ENCODE assay signal across 17 cellular contexts in the genomic region with DNA sequence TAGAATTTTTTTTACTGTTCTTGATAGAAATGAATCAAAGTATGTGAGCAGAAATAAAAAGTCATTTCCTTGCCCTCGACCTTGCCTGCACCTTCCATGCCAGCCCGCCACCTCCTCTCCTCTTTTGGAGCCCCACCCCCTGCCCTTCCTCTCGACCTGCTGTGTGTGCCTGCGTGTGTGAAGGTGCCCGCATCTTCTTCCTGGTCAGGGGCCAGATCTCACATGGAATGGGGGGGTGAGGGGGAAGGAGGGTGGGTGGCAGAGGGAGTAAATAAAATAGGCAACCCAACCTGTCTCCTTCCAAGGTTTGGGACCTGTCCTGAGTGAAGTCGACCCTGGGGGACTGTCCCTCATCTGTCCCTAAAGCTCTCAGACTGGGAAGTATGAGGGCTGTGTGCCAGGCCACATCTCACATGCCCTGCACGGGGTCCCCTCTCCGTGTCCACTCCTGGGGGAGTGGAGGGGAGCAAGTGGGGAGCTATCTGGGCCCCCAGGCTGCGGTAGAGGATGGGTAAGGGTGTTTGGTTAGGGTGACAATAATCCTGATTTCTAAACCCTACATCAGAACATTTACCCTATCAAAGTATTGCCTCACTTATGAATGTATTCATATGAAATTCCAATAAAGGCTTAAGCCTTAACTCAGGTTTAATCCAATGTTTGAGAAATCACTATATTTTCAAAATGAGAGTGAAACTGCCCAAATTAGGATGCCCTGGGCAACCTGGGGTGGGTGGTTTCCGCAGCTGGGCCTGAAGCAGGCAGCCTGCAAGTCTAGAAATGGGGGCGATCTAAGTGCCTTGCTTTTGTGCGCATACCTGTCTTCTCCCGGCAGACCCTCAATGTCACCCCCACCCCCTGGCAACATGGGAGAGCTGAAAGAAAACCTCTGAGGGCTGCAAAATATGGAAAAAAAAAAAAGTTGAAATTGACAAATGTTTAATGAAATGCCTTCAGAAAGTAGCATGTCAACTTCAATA. TPM values are rescaled to one million over a fixed set of nuclear protein-coding genes. Genes with fewer than 3 reads are reported as not detected.
A peak's percentile ranks its signal among the peaks of the same experiment; 100 is the strongest.
DNase-seq lines count a peak whose midpoint lies in the region; ATAC-seq and TF ChIP-seq lines count a peak whose summit lies in the region.
"Had no signal": no experiment of that assay in that cellular context is flagged by ENCODE, and none has a peak within 500 bp of the region (broad histone marks: within the 10 kb centered on the region; RNA-seq: fewer than 3 reads in every experiment).

No MANE protein-coding gene starts in this region.

- no peak for TF ChIP-seq CTCF in WTC11 (IDR thresholded peaks at IDR 0.05)
- TF ChIP-seq CTCF in brain microvascular endothelial cell (IDR thresholded peaks at IDR 0.05; ENCODE audit: low read depth, low read length, missing control alignments): no peak

- DNase-seq in activated naive CD4-positive, alpha-beta T cell treated with anti-CD3 and anti-CD28 coated beads for 36 hours: peak; percentile 46
- DNase-seq in activated naive CD4-positive, alpha-beta T cell (lab: John Stamatoyannopoulos, UW): no peak
- DNase-seq in WTC11 (ENCODE audit: low spot score): no peak
- peak; percentile 40 for DNase-seq in left lobe of liver (ENCODE audit: low spot score)
- peak; percentile 38 for DNase-seq in ureter (ENCODE audit: low spot score)
- DNase-seq in DMS153 (lab: John Stamatoyannopoulos, UW): no peak
- DNase-seq in stimulated activated CD4-positive, alpha-beta T cell treated with anti-CD3 and anti-CD28 coated beads, Interleukin-15, amount 100 ng/mL, for 24 hours: no peak
- no peak for DNase-seq in brain microvascular endothelial cell
- DNase-seq: aorta, COR-L47, NCI-H187, NCI-H524 had no signal

- CTCF ChIA-PET in activated naive CD4-positive, alpha-beta T cell treated with anti-CD3 and anti-CD28 coated beads for 36 hours (lab: Charles Lee): interaction anchor here (1.8 to 13.1 kb wide), 6 partner anchors 8 to 348 kb away, joined by 6 to 283 read pairs (median 8); a partner anchor contains a TSS
- CTCF ChIA-PET in WTC11 (lab: Charles Lee): interaction anchor here (1.2 to 1.7 kb wide), 3 partner anchors 18 to 137 kb away, joined by 4 to 7 read pairs (median 6); no protein-coding TSS in a partner anchor

- H3K36me3 ChIP-seq in brain microvascular endothelial cell (replicated peaks): peaks cover 19% of the 10 kb centered on the region

- H3K27ac Mint-ChIP-seq in activated naive CD4-positive, alpha-beta T cell treated with anti-CD3 and anti-CD28 coated beads for 36 hours: no peak overlapping the region
- peak overlapping the region; percentile 84; the same call in 1 of the 2 replicates for H3K27ac Mint-ChIP-seq in WTC11
- H3K27ac Mint-ChIP-seq: dendritic cell treated with granulocyte-macrophage colony-stimulating factor and Interleukin-4, amounts not matched to agents 40 ng/mL and 50 ng/mL, for 4 days had no signal

- H3K27ac ChIP-seq in brain microvascular endothelial cell: no peak overlapping the region

- no peaks in the 10 kb centered on the region for H3K9me3 Mint-ChIP-seq in activated naive CD4-positive, alpha-beta T cell treated with anti-CD3 and anti-CD28 coated beads for 36 hours
- H3K9me3 Mint-ChIP-seq in WTC11: no peaks in the 10 kb centered on the region
- H3K9me3 Mint-ChIP-seq: dendritic cell treated with granulocyte-macrophage colony-stimulating factor and Interleukin-4, amounts not matched to agents 40 ng/mL and 50 ng/mL, for 4 days had no signal

- H3K4me1 Mint-ChIP-seq in activated naive CD4-positive, alpha-beta T cell treated with anti-CD3 and anti-CD28 coated beads for 36 hours (ENCODE audit: low read depth): peaks cover 16% of the 10 kb centered on the region
- peaks cover 27% of the 10 kb centered on the region for H3K4me1 Mint-ChIP-seq in WTC11

- intact Hi-C loops in activated naive CD4-positive, alpha-beta T cell treated with anti-CD3 and anti-CD28 coated beads for 36 hours (cut with micrococcal nuclease): no loop called here

- no peak overlapping the region for H3K4me3 Mint-ChIP-seq in activated naive CD4-positive, alpha-beta T cell treated with anti-CD3 and anti-CD28 coated beads for 36 hours
- no peak overlapping the region for H3K4me3 Mint-ChIP-seq in WTC11
- H3K4me3 Mint-ChIP-seq: dendritic cell treated with granulocyte-macrophage colony-stimulating factor and Interleukin-4, amounts not matched to agents 40 ng/mL and 50 ng/mL, for 4 days had no signal

- no peaks in the 10 kb centered on the region for H3K27me3 ChIP-seq in brain microvascular endothelial cell (replicated peaks)
- H3K27me3 ChIP-seq: Peyer's patch had no signal

- in situ Hi-C loops in brain microvascular endothelial cell (cut with HindIII; ENCODE audit: low pct_ligation_motif_present, low sequenced_read_pairs): no loop called here

- H3K4me3 ChIP-seq in brain microvascular endothelial cell (ENCODE audit: low read depth, low read length): no peak overlapping the region
- H3K4me3 ChIP-seq: Peyer's patch had no signal

- no peaks in the 10 kb centered on the region for H3K27me3 Mint-ChIP-seq in activated naive CD4-positive, alpha-beta T cell treated with anti-CD3 and anti-CD28 coated beads for 36 hours (ENCODE audit: low read depth)
- no peaks in the 10 kb centered on the region for H3K27me3 Mint-ChIP-seq in WTC11 (ENCODE audit: low read depth)

- POLR2A ChIA-PET in WTC11 (lab: Charles Lee): no interaction called here

- peaks cover 4% of the 10 kb centered on the region for H3K36me3 Mint-ChIP-seq in activated naive CD4-positive, alpha-beta T cell treated with anti-CD3 and anti-CD28 coated beads for 36 hours (ENCODE audit: low read depth)
- H3K36me3 Mint-ChIP-seq in WTC11: peaks cover 11% of the 10 kb centered on the region

- ATAC-seq in WTC11 (no peak), left lobe of liver (no peak)

TF ChIP-seq in WTC11, 78 proteins besides CTCF, POLR2A, EP300 and RAD21 (continues in another document):
- no peak for TF ChIP-seq NR1H2 (CRISPR knock-in tag; IDR thresholded peaks at IDR 0.05)
- TF ChIP-seq, protein P1, sequence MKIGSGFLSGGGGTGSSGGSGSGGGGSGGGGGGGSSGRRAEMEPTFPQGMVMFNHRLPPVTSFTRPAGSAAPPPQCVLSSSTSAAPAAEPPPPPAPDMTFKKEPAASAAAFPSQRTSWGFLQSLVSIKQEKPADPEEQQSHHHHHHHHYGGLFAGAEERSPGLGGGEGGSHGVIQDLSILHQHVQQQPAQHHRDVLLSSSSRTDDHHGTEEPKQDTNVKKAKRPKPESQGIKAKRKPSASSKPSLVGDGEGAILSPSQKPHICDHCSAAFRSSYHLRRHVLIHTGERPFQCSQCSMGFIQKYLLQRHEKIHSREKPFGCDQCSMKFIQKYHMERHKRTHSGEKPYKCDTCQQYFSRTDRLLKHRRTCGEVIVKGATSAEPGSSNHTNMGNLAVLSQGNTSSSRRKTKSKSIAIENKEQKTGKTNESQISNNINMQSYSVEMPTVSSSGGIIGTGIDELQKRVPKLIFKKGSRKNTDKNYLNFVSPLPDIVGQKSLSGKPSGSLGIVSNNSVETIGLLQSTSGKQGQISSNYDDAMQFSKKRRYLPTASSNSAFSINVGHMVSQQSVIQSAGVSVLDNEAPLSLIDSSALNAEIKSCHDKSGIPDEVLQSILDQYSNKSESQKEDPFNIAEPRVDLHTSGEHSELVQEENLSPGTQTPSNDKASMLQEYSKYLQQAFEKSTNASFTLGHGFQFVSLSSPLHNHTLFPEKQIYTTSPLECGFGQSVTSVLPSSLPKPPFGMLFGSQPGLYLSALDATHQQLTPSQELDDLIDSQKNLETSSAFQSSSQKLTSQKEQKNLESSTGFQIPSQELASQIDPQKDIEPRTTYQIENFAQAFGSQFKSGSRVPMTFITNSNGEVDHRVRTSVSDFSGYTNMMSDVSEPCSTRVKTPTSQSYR (CRISPR knock-in tag; IDR thresholded peaks at IDR 0.05): no peak

RNA-seq across cellular contexts. Expression of a gene that starts 15.4 kb away (rescaled TPM):
- total RNA-seq in activated naive CD4-positive, alpha-beta T cell treated with anti-CD3 and anti-CD28 coated beads for 36 hours: 10 to 100 TPM; 41.3 to 56.9 TPM
- total RNA-seq in WTC11 (2021) (51.8 to 79.8 TPM (median 60.0 TPM) in 3 replicates), left lobe of liver (56.1 TPM), ureter (45.8 TPM)

RNA-seq across cellular contexts. Expression of a gene that starts 15.6 kb away (rescaled TPM):
- under 1 TPM; 0.22 to 0.50 TPM for total RNA-seq in activated naive CD4-positive, alpha-beta T cell treated with anti-CD3 and anti-CD28 coated beads for 36 hours
- total RNA-seq in WTC11 (2021) (0.14 TPM in 1 of 3 replicates, not detected in the others), left lobe of liver (0.25 TPM), ureter (not detected)
- total RNA-seq: aorta, G401, Peyer's patch, temporal lobe had no signal

RNA-seq across cellular contexts. Expression of a gene that starts 20.8 kb away (rescaled TPM):
- 1 to 10 TPM; 8.8 to 9.9 TPM for total RNA-seq in activated naive CD4-positive, alpha-beta T cell treated with anti-CD3 and anti-CD28 coated beads for 36 hours
- total RNA-seq in WTC11 (2021): 16.4 to 18.1 TPM (median 16.7 TPM) in 3 replicates
- 25.4 TPM for total RNA-seq in left lobe of liver
- 38.2 TPM for total RNA-seq in ureter

RNA-seq across cellular contexts. Expression of a gene that starts 32.8 kb away (rescaled TPM):
- 10 to 100 TPM; 14.2 to 14.3 TPM for total RNA-seq in activated naive CD4-positive, alpha-beta T cell treated with anti-CD3 and anti-CD28 coated beads for 36 hours
- total RNA-seq in WTC11 (2021) (12.9 to 15.4 TPM (median 15.3 TPM) in 3 replicates), left lobe of liver (15.1 TPM), ureter (104 TPM)

RNA-seq across cellular contexts. Expression of a gene that starts 52.6 kb away (rescaled TPM):
- total RNA-seq in activated naive CD4-positive, alpha-beta T cell treated with anti-CD3 and anti-CD28 coated beads for 36 hours: not detected
- total RNA-seq in WTC11 (2021): not detected in 3 replicates
- total RNA-seq in left lobe of liver: not detected
- total RNA-seq in ureter: not detected
- total RNA-seq: G401, pulmonary artery endothelial cell, temporal lobe had no signal

Comparison
In these comparisons a context has a peak if more than half of its experiments do, and no peak if none do; other contexts are left out.
1. DNase-seq: peak in activated naive CD4-positive, alpha-beta T cell treated with anti-CD3 and anti-CD28 coated beads for 36 hours (single experiment), left lobe of liver (single experiment) and ureter (single experiment); none in activated naive CD4-positive, alpha-beta T cell (0 of 4), WTC11 (single experiment), DMS153 (single experiment), stimulated activated CD4-positive, alpha-beta T cell treated with anti-CD3 and anti-CD28 coated beads, Interleukin-15, amount 100 ng/mL, for 24 hours (single experiment) and brain microvascular endothelial cell (single experiment).